In the genomic region with DNA sequence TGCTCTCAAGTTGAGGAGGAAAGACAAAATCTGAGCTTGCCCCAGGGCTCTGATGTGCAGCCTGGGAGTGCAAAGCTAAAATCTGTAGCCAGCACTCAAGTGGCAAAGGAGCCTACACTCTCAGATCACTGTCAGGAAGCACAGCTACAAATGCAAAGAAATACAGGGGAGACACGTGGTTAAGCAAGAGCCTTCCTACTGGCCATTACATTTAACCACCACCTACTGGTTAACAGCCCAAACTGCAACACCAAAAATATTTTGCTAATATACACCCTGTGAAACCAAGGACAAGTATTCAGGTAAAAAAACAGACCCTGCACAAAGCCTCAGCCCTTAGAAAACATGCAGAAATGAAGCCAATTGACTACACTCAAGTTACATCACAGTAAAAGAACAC, we compare ENCODE assay signal across 27 cellular contexts.
A peak's percentile ranks its signal among the peaks of the same experiment; 100 is the strongest.
DNase-seq lines count a peak whose midpoint lies in the region; ATAC-seq and TF ChIP-seq lines count a peak whose summit lies in the region.
"Had no signal": no experiment of that assay in that cellular context is flagged by ENCODE, and none has a peak within 500 bp of the region (broad histone marks: within the 10 kb centered on the region; RNA-seq: fewer than 3 reads in every experiment).

No MANE protein-coding gene starts in this region.

- H3K27ac ChIP-seq in HCT116 (ENCODE audit: low read depth, low read length) (no peak overlapping the region), OCI-LY3 (ENCODE audit: low read length) (no peak overlapping the region)
- H3K27ac ChIP-seq: breast epithelium, colonic mucosa, esophagus squamous epithelium, gastroesophageal sphincter, RWPE1, skin epidermis, suprapubic skin had no signal

- H3K9me3 ChIP-seq in HCT116 (ENCODE audit: control insufficient read depth in 1 of 2, insufficient read depth in 1 of 2, low read depth in 1 of 2, low read length in 2 of 2): no peaks in the 10 kb centered on the region
- no peaks in the 10 kb centered on the region for H3K9me3 ChIP-seq in OCI-LY3 (ENCODE audit: insufficient read depth, low read length)
- H3K9me3 ChIP-seq: colonic mucosa, esophagus squamous epithelium, gastroesophageal sphincter, suprapubic skin had no signal

- RAD21 ChIA-PET in HCT116 (lab: Charles Lee; ENCODE audit: low non-redundant PET in 1 of 2, low total read pairs in 2 of 2, uncharacterized antibody in 2 of 2, unreplicated experiment in 2 of 2): no interaction called here

- H3K27me3 ChIP-seq in HCT116 (ENCODE audit: insufficient read depth, low read length): no peaks in the 10 kb centered on the region
- no peaks in the 10 kb centered on the region for H3K27me3 ChIP-seq in OCI-LY3 (ENCODE audit: low read depth, low read length)
- H3K27me3 ChIP-seq: breast epithelium, colonic mucosa, esophagus squamous epithelium, gastroesophageal sphincter, suprapubic skin had no signal

- TF ChIP-seq CTCF in Calu3 (IDR thresholded peaks at IDR 0.05; ENCODE audit: unreplicated experiment) (peak; percentile 14), HCT116 (IDR thresholded peaks at IDR 0.05 in 2 of 3, conservative IDR thresholded peaks at IDR 0.05 in 1 of 3; ENCODE audit: borderline replicate concordance in 1 of 3, insufficient read depth in 1 of 3, low read depth in 2 of 3, low read length in 2 of 3) (peak in 2 of 3 experiments; percentile 24 to 27; a peak in 2 of 6 replicates), OCI-LY3 (IDR thresholded peaks at IDR 0.05; ENCODE audit: low read depth, low read length) (peak; percentile 27; the same call in 1 of the 2 replicates)

- H3K4me1 ChIP-seq in HCT116 (ENCODE audit: control insufficient read depth in 1 of 2, insufficient read depth in 2 of 2, low read length in 2 of 2): no peaks in the 10 kb centered on the region
- no peaks in the 10 kb centered on the region for H3K4me1 ChIP-seq in OCI-LY3 (ENCODE audit: low read length)
- H3K4me1 ChIP-seq: breast epithelium, colonic mucosa, esophagus squamous epithelium, gastroesophageal sphincter, suprapubic skin had no signal

- no peaks in the 10 kb centered on the region for H3K79me2 ChIP-seq in HCT116 (ENCODE audit: insufficient read depth, low read length)
- no peaks in the 10 kb centered on the region for H3K79me2 ChIP-seq in OCI-LY3 (ENCODE audit: low read length)

- H3K9me3 Mint-ChIP-seq in Calu3 (ENCODE audit: low read depth, unreplicated experiment): no peaks in the 10 kb centered on the region

- H3K9me2 ChIP-seq in HCT116 (ENCODE audit: insufficient read depth): no peaks in the 10 kb centered on the region

- H3K27me3 Mint-ChIP-seq in Calu3 (ENCODE audit: unreplicated experiment): no peaks in the 10 kb centered on the region
- H3K27me3 Mint-ChIP-seq: activated CD8-positive, alpha-beta T cell treated with anti-CD3 and anti-CD28 coated beads for 36 hours; stimulated activated memory B cell treated with anti-CD40 and anti-IgM and Interleukin-4, amounts not matched to agents 10 μg/mL and 1 μg/mL and 100 μg/mL, for 72 hours had no signal

- no peak overlapping the region for H2AFZ ChIP-seq in HCT116 (ENCODE audit: low read depth, low read length, poor library complexity, severe bottlenecking)
- H2AFZ ChIP-seq in OCI-LY3 (ENCODE audit: low read depth, low read length): no peak overlapping the region

- intact Hi-C loops in Calu3 (cut with micrococcal nuclease; ENCODE audit: unreplicated experiment) (no loop called here), HCT116 (cut with micrococcal nuclease) (no loop called here)

- no peaks in the 10 kb centered on the region for H3K36me3 Mint-ChIP-seq in Calu3 (ENCODE audit: insufficient read depth, unreplicated experiment)
- H3K36me3 Mint-ChIP-seq: stimulated activated memory B cell treated with anti-CD40 and anti-IgM and Interleukin-4, amounts not matched to agents 10 μg/mL and 1 μg/mL and 100 μg/mL, for 72 hours had no signal

- TF ChIP-seq RAD21 in HCT116 (IDR thresholded peaks at IDR 0.05; ENCODE audit: low read depth): peak; percentile 14; the same call in 1 of the 2 replicates

- H3K9ac ChIP-seq in HCT116 (ENCODE audit: low read length): no peak overlapping the region
- H3K9ac ChIP-seq in OCI-LY3 (ENCODE audit: low read length): no peak overlapping the region

- H3K4me2 ChIP-seq in HCT116 (ENCODE audit: low read length) (no peak overlapping the region), OCI-LY3 (ENCODE audit: low read length) (no peak overlapping the region)

- no peak overlapping the region for H3K27ac Mint-ChIP-seq in Calu3 (ENCODE audit: unreplicated experiment)
- H3K27ac Mint-ChIP-seq: activated CD8-positive, alpha-beta T cell treated with anti-CD3 and anti-CD28 coated beads for 36 hours; stimulated activated memory B cell treated with anti-CD40 and anti-IgM and Interleukin-4, amounts not matched to agents 10 μg/mL and 1 μg/mL and 100 μg/mL, for 72 hours had no signal

- H4K20me1 ChIP-seq in HCT116 (ENCODE audit: insufficient read depth) (no peaks in the 10 kb centered on the region), OCI-LY3 (ENCODE audit: insufficient read depth, low read length) (no peaks in the 10 kb centered on the region)

- H3K4me3 ChIP-seq in HCT116 (replicated peaks in 1 of 2; ENCODE audit: low read depth in 1 of 2, low read length in 2 of 2) (no peak overlapping the region), OCI-LY3 (ENCODE audit: low read length) (no peak overlapping the region)
- H3K4me3 ChIP-seq: breast epithelium, colonic mucosa, esophagus squamous epithelium, gastroesophageal sphincter, skin epidermis, suprapubic skin had no signal

- CTCF ChIA-PET in Calu3 (lab: Charles Lee): no interaction called here
- CTCF ChIA-PET in HCT116 (lab: Charles Lee): no interaction called here

- no peak for TF ChIP-seq POLR2A in HCT116 (IDR thresholded peaks at IDR 0.05; ENCODE audit: borderline replicate concordance, extremely low read depth, insufficient read depth, insufficient read length)

- no peaks in the 10 kb centered on the region for H3K4me1 Mint-ChIP-seq in Calu3 (ENCODE audit: low read depth, unreplicated experiment)
- H3K4me1 Mint-ChIP-seq: stimulated activated memory B cell treated with anti-CD40 and anti-IgM and Interleukin-4, amounts not matched to agents 10 μg/mL and 1 μg/mL and 100 μg/mL, for 72 hours had no signal

- no peak for DNase-seq in Calu3
- DNase-seq in HCT116 (ENCODE audit: low read depth, low spot score): no peak
- DNase-seq in dedifferentiated amniotic fluid mesenchymal stem cell (ENCODE audit: extremely low spot score): peak; percentile 5
- DNase-seq in COLO668 (lab: John Stamatoyannopoulos, UW; ENCODE audit: unreplicated experiment): no peak
- DNase-seq in amniotic stem cell (lab: John Stamatoyannopoulos, UW): no peak
- DNase-seq: ACHN; activated CD8-positive, alpha-beta T cell treated with anti-CD3 and anti-CD28 coated beads for 36 hours; activated naive CD4-positive, alpha-beta T cell; C1 segment of cervical spinal cord; colonic mucosa; esophagus squamous epithelium; mammary epithelial cell; NCI-H1417 treated with DMSO at 0.1 percent for 48 hours; NCI-H2171 treated with DMSO at 0.1 percent for 48 hours; NCI-H526 treated with DMSO at 0.1 percent for 48 hours; stimulated activated CD4-positive, alpha-beta T cell treated with anti-CD3 and anti-CD28 coated beads, Interleukin-1b, Interleukin-23, amount 100 ng/mL, for 48 hours; T-helper 9 cell had no signal

- peak; percentile 68; the same call in 1 of the 2 replicates for ATAC-seq in HCT116
- ATAC-seq in HG03025 (IDR thresholded peaks at IDR 0.05; ENCODE audit: low FRiP score, unreplicated experiment): no peak
- ATAC-seq in HG02938 (IDR thresholded peaks at IDR 0.05; ENCODE audit: unreplicated experiment): no peak
- ATAC-seq: activated CD4-positive, CD25-positive, alpha-beta regulatory T cell treated with anti-CD3 and anti-CD28 coated beads, Interleukin-2, amount 50 U/mL, for 24 hours; activated CD8-positive, alpha-beta T cell treated with anti-CD3 and anti-CD28 coated beads for 36 hours; gastroesophageal sphincter; stimulated activated memory B cell treated with anti-CD40 and anti-IgM and Interleukin-4, amounts not matched to agents 10 μg/mL and 1 μg/mL and 100 μg/mL, for 72 hours had no signal

- no peak overlapping the region for H3K4me3 Mint-ChIP-seq in Calu3 (ENCODE audit: low read depth, unreplicated experiment)
- H3K4me3 Mint-ChIP-seq: activated CD8-positive, alpha-beta T cell treated with anti-CD3 and anti-CD28 coated beads for 36 hours; stimulated activated memory B cell treated with anti-CD40 and anti-IgM and Interleukin-4, amounts not matched to agents 10 μg/mL and 1 μg/mL and 100 μg/mL, for 72 hours had no signal

- BruUV-seq in Calu3 (replicated peaks; lab: Mats Ljungman, UMichigan) (no TSS peak), HCT116 (replicated peaks; lab: Mats Ljungman, UMichigan) (no TSS peak)

- POLR2A ChIA-PET in HCT116 (lab: Charles Lee): no interaction called here

- no peaks in the 10 kb centered on the region for H3K36me3 ChIP-seq in HCT116 (ENCODE audit: control insufficient read depth in 1 of 2, insufficient read depth in 2 of 2, low read length in 2 of 2)
- H3K36me3 ChIP-seq in OCI-LY3 (replicated peaks; ENCODE audit: low read depth, low read length): no peaks in the 10 kb centered on the region
- H3K36me3 ChIP-seq: breast epithelium, colonic mucosa, esophagus squamous epithelium, gastroesophageal sphincter, suprapubic skin had no signal

TF ChIP-seq in HCT116, 20 proteins besides CTCF, POLR2A, EP300 and RAD21:
- TF ChIP-seq EZH2phosphoT487 (IDR thresholded peaks at IDR 0.05; ENCODE audit: borderline replicate concordance): no peak
